Comparison of ENCODE assay signal across 27 cellular contexts in the genomic region with DNA sequence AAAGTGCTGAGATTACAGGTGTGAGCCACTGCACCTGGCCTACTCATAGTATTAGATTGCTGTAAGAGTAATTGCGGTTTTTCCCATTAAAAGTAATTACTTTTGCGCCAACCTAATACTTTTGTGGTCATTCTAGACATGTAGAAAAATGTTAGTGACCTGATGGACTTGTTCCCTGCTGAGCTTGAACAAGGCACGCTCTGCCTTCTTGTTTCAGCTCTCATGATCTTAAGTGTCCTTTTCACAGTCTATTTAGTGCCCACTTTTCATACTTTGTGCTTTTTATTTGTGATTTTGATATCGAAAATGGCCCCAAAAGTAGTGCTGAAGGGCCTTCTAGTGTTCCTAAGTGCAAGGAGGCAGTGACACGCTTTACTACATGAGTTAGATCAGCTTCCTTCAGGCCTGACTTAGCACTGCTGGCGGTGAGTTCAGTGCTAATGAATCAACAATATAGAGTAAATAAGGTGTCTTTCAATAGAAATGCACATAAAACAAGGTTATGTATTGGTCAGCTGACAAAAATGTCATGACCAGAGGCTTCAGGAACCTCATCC. TPM values are rescaled to one million over a fixed set of nuclear protein-coding genes. Genes with fewer than 3 reads are reported as not detected.
DNase-seq lines count a peak whose midpoint lies in the region; ATAC-seq and TF ChIP-seq lines count a peak whose summit lies in the region.
"Had no signal": no experiment of that assay in that cellular context is flagged by ENCODE, and none has a peak within 500 bp of the region (broad histone marks: within the 10 kb centered on the region; RNA-seq: fewer than 3 reads in every experiment).

No MANE protein-coding gene starts in this region.

- H2AFZ ChIP-seq in hepatocyte (no peak overlapping the region), MM.1S (ENCODE audit: low read length) (no peak overlapping the region)
- H2AFZ ChIP-seq: PC-9 had no signal

- H3K4me3 ChIP-seq in heart right ventricle (no peak overlapping the region), hepatocyte (no peak overlapping the region), MM.1S (ENCODE audit: low read length) (no peak overlapping the region)
- H3K4me3 ChIP-seq: HAP-1, PC-9 had no signal

- H3K4me1 ChIP-seq in heart right ventricle (no peaks in the 10 kb centered on the region), hepatocyte (ENCODE audit: insufficient read depth) (peaks cover 6% of the 10 kb centered on the region), MM.1S (ENCODE audit: low read length) (no peaks in the 10 kb centered on the region)
- H3K4me1 ChIP-seq: HAP-1 had no signal

- H3K36me3 ChIP-seq in heart right ventricle (no peaks in the 10 kb centered on the region), hepatocyte (replicated peaks; ENCODE audit: insufficient read depth, low read depth) (no peaks in the 10 kb centered on the region), MM.1S (replicated peaks; ENCODE audit: insufficient read depth, low read length) (no peaks in the 10 kb centered on the region)
- H3K36me3 ChIP-seq: HAP-1 had no signal

- no peaks in the 10 kb centered on the region for H4K20me1 ChIP-seq in hepatocyte (ENCODE audit: insufficient read depth, poor library complexity, severe bottlenecking)
- H4K20me1 ChIP-seq in MM.1S (ENCODE audit: insufficient read depth, low read length) = no peaks in the 10 kb centered on the region

- no peak overlapping the region for H3K9ac ChIP-seq in MM.1S (ENCODE audit: low read length)

- H3K79me2 ChIP-seq in hepatocyte (no peaks in the 10 kb centered on the region), MM.1S (ENCODE audit: low read length) (no peaks in the 10 kb centered on the region)

- H3K9me2 ChIP-seq in hepatocyte (replicated peaks; ENCODE audit: insufficient read depth) (no peaks in the 10 kb centered on the region), MM.1S (replicated peaks; ENCODE audit: insufficient read depth, low read length) (no peaks in the 10 kb centered on the region)

- TF ChIP-seq CTCF in heart right ventricle (IDR thresholded peaks at IDR 0.05) = no peak
- no peak for TF ChIP-seq CTCF in hepatocyte (IDR thresholded peaks at IDR 0.05; ENCODE audit: poor library complexity)
- no peak for TF ChIP-seq CTCF in MM.1S (IDR thresholded peaks at IDR 0.05; ENCODE audit: low read length)

- peaks cover 0 to 18% (median 0%) of the 10 kb centered on the region in 7 donors for H3K27me3 ChIP-seq in heart right ventricle
- no peaks in the 10 kb centered on the region for H3K27me3 ChIP-seq in hepatocyte
- H3K27me3 ChIP-seq in MM.1S (replicated peaks; ENCODE audit: insufficient read depth, low read length) = no peaks in the 10 kb centered on the region

- H3F3A ChIP-seq in MM.1S (ENCODE audit: insufficient read depth, low read length) = no peaks in the 10 kb centered on the region

- H3K27ac ChIP-seq in heart right ventricle (no peak overlapping the region), hepatocyte (peak overlapping the region; percentile 80), MM.1S (ENCODE audit: low read length) (no peak overlapping the region)
- H3K27ac ChIP-seq: PC-9 had no signal

- H3K9me3 ChIP-seq in heart right ventricle (no peaks in the 10 kb centered on the region), hepatocyte (ENCODE audit: low read depth) (no peaks in the 10 kb centered on the region), MM.1S (replicated peaks; ENCODE audit: insufficient read depth, low read length) (no peaks in the 10 kb centered on the region)
- H3K9me3 ChIP-seq: HAP-1 had no signal

- peak; percentile 6 for DNase-seq in Right ventricle myocardium inferior (ENCODE audit: missing footprints)
- no peak for DNase-seq in heart right ventricle
- DNase-seq in NCI-H2107 treated with DMSO at 0.1 percent for 48 hours (lab: John Stamatoyannopoulos, UW; ENCODE audit: unreplicated experiment) = peak; percentile 92
- no peak for DNase-seq in hepatocyte (ENCODE audit: low spot score)
- DNase-seq in activated CD4-positive, alpha-beta T cell treated with anti-CD3 and anti-CD28 coated beads, Interleukin-2, amount 50 U/mL, for 48 hours = no peak
- DNase-seq in MM.1S = no peak
- DNase-seq: ACHN; Calu3; GOT3; HFFc6; KBM-7; NCI-H1105 treated with DMSO at 0.1 percent for 48 hours; NCI-H1930; NCI-H2171; NCI-H226; NCI-H510A; NK-92 treated with Interleukin-12 subunit alpha and Interleukin-12 subunit beta, amount 100 ng/mL, for 24 hours; PC-9; Right ventricle myocardium superior; T-cell had no signal

- intact Hi-C loops in Right ventricle myocardium inferior (cut with DNase I) (no loop called here), heart right ventricle (cut with DNase I) (no loop called here)

- 89 to 93% methylated on average over 6 of the region's 6 CpGs for WGBS in heart right ventricle, 2 donors
- 88% methylated on average over 6 of the region's 6 CpGs for WGBS in hepatocyte (ENCODE audit: low lambda C conversion rate, missing lambda C conversion rate)

- H3K4me2 ChIP-seq in hepatocyte (no peak overlapping the region), MM.1S (ENCODE audit: low read depth, low read length) (no peak overlapping the region)
- H3K4me2 ChIP-seq: PC-9 had no signal

- ATAC-seq in Right ventricle myocardium inferior (no peak), heart right ventricle (no peak), GM21619 (IDR thresholded peaks at IDR 0.05; ENCODE audit: unreplicated experiment) (no peak)
- ATAC-seq: T-cell had no signal

RNA-seq across cellular contexts. Expression of a gene that starts 5.6 kb away (rescaled TPM):
- total RNA-seq in Right ventricle myocardium inferior = not detected
- not detected for total RNA-seq in heart right ventricle
- polyA plus RNA-seq in heart right ventricle = under 1 TPM in 1 of 2 donors, not detected in 1; 0.09 TPM
- not detected in 2 replicates for total RNA-seq in hepatocyte
- polyA plus RNA-seq in hepatocyte = not detected in 2 replicates
- total RNA-seq: Calu3, HFFc6, LHCN-M2, MCF 10A, Right ventricle myocardium superior, RPMI7951, SK-MEL-5, T-cell had no signal
- polyA plus RNA-seq: BJ had no signal

Comparison
In these comparisons a context has a peak if more than half of its experiments do, and no peak if none do; other contexts are left out.
1. DNase-seq: peak in Right ventricle myocardium inferior (single experiment) and NCI-H2107 treated with DMSO at 0.1 percent for 48 hours (single experiment); none in heart right ventricle (0 of 2), hepatocyte (single experiment), activated CD4-positive, alpha-beta T cell treated with anti-CD3 and anti-CD28 coated beads, Interleukin-2, amount 50 U/mL, for 48 hours (0 of 2) and MM.1S (single experiment).